In genomic region chr1:58133562-58133961, GRCh38 we compare ENCODE assay signal across 5 cellular contexts.
"Had no signal": no experiment of that assay in that cellular context is flagged by ENCODE, and none has a peak within 500 bp of the region (broad histone marks: within the 10 kb centered on the region; RNA-seq: fewer than 3 reads in every experiment).

No MANE protein-coding gene starts in this region.

- H3K27ac ChIP-seq: HL-60 had no signal

- H3K4me3 ChIP-seq: K562 had no signal

- ATAC-seq: HepG2, K562 had no signal

- DNase-seq: IMR-90, KBM-7 had no signal
